17 cellular contexts compared by ENCODE assay signal in genomic region chr10:20034732-20035131, GRCh38.
DNase-seq lines count a peak whose midpoint lies in the region; ATAC-seq and TF ChIP-seq lines count a peak whose summit lies in the region.
"Had no signal": no experiment of that assay in that cellular context is flagged by ENCODE, and none has a peak within 500 bp of the region (broad histone marks: within the 10 kb centered on the region; RNA-seq: fewer than 3 reads in every experiment).

No MANE protein-coding gene starts in this region.

- H3K27me3 ChIP-seq in breast epithelium (no peaks in the 10 kb centered on the region), left lung (no peaks in the 10 kb centered on the region), vagina (no peaks in the 10 kb centered on the region)
- H3K27me3 ChIP-seq: BLaER1 had no signal

- H3K4me1 Mint-ChIP-seq in MCF 10A (ENCODE audit: insufficient read depth, unreplicated experiment), result peaks cover 8% of the 10 kb centered on the region
- H3K4me1 Mint-ChIP-seq: CD4-positive, CD25-positive, alpha-beta regulatory T cell had no signal

- H3K9me3 Mint-ChIP-seq in MCF 10A (ENCODE audit: unreplicated experiment), result no peaks in the 10 kb centered on the region
- H3K9me3 Mint-ChIP-seq: GM23338 had no signal

- H3K27ac ChIP-seq in breast epithelium, result no peak overlapping the region
- H3K27ac ChIP-seq in left lung, result no peak overlapping the region
- H3K27ac ChIP-seq in vagina, result no peak overlapping the region
- H3K27ac ChIP-seq: BLaER1 had no signal

- CTCF ChIA-PET in MCF 10A (lab: Yijun Ruan, JAX), result interaction anchor here (0.7 kb wide), 1 partner anchor 13 kb away, joined by 5 read pairs; no protein-coding TSS in a partner anchor

- no peak for TF ChIP-seq POLR2A in breast epithelium (IDR thresholded peaks at IDR 0.05)
- no peak for TF ChIP-seq POLR2A in vagina (IDR thresholded peaks at IDR 0.05)

- H3K9me3 ChIP-seq in breast epithelium (no peaks in the 10 kb centered on the region), left lung (peaks cover 0 to 3% of the 10 kb centered on the region in 2 donors), vagina (no peaks in the 10 kb centered on the region)
- H3K9me3 ChIP-seq: BLaER1 had no signal

- H3K36me3 ChIP-seq in breast epithelium, result no peaks in the 10 kb centered on the region
- H3K36me3 ChIP-seq in left lung, result no peaks in the 10 kb centered on the region
- H3K36me3 ChIP-seq in vagina, result no peaks in the 10 kb centered on the region
- H3K36me3 ChIP-seq: BLaER1 had no signal

- no peak overlapping the region for H3K4me3 Mint-ChIP-seq in MCF 10A (ENCODE audit: unreplicated experiment)
- H3K4me3 Mint-ChIP-seq: CD4-positive, CD25-positive, alpha-beta regulatory T cell; GM23338 had no signal

- no peaks in the 10 kb centered on the region for H3K27me3 Mint-ChIP-seq in MCF 10A (ENCODE audit: insufficient read depth, unreplicated experiment)
- H3K27me3 Mint-ChIP-seq: CD4-positive, CD25-positive, alpha-beta regulatory T cell had no signal

- no peak overlapping the region for H3K4me3 ChIP-seq in breast epithelium
- H3K4me3 ChIP-seq in epithelial cell of esophagus (ENCODE audit: low read length), result no peak overlapping the region
- no peak overlapping the region for H3K4me3 ChIP-seq in left lung
- H3K4me3 ChIP-seq in vagina, result no peak overlapping the region
- H3K4me3 ChIP-seq: BLaER1, GM23338 had no signal

- intact Hi-C loops in MCF 10A (cut with micrococcal nuclease), result no loop called here
- intact Hi-C loops in breast epithelium (cut with DNase I; ENCODE audit: low total_unique reads), result no loop called here
- intact Hi-C loops in left lung (cut with DNase I), result no loop called here
- intact Hi-C loops in vagina (cut with DNase I), result no loop called here
- intact Hi-C loops in sciatic nerve (cut with DNase I), result no loop called here

- H3K36me3 Mint-ChIP-seq in MCF 10A (ENCODE audit: insufficient read depth, unreplicated experiment), result no peaks in the 10 kb centered on the region
- H3K36me3 Mint-ChIP-seq: CD4-positive, CD25-positive, alpha-beta regulatory T cell had no signal

- H3K4me1 ChIP-seq in breast epithelium (no peaks in the 10 kb centered on the region), left lung (no peaks in the 10 kb centered on the region), vagina (peaks cover 6% of the 10 kb centered on the region)
- H3K4me1 ChIP-seq: BLaER1 had no signal

- ATAC-seq in left lung (peak; percentile 33), HG03460 (IDR thresholded peaks at IDR 0.05; ENCODE audit: unreplicated experiment) (no peak), sciatic nerve (no peak)
- ATAC-seq: GM23338 had no signal

- DNase-seq in MCF 10A (ENCODE audit: unreplicated experiment), result peak; percentile 54
- no peak for DNase-seq in breast epithelium (ENCODE audit: low spot score in 2 of 2)
- peak; percentile 81 for DNase-seq in epithelial cell of esophagus (ENCODE audit: low read depth)
- DNase-seq in left lung, result no peak
- DNase-seq in vagina (ENCODE audit: extremely low spot score in 2 of 2), result no peak
- no peak for DNase-seq in sciatic nerve (ENCODE audit: low spot score)
- DNase-seq in NCI-H1417 (lab: John Stamatoyannopoulos, UW), result no peak
- DNase-seq: 8988T; AML-193; CD4-positive, CD25-positive, alpha-beta regulatory T cell; DMS 273 treated with DMSO at 0.1 percent for 48 hours; DMS79 treated with DMSO at 0.1 percent for 48 hours; EL; H7 had no signal

- peak overlapping the region; percentile 71 for H3K27ac Mint-ChIP-seq in MCF 10A (ENCODE audit: low read depth, unreplicated experiment)
- H3K27ac Mint-ChIP-seq: CD4-positive, CD25-positive, alpha-beta regulatory T cell; GM23338 had no signal

- no peak for TF ChIP-seq CTCF in MCF 10A (IDR thresholded peaks at IDR 0.05; ENCODE audit: unreplicated experiment)
- no peak for TF ChIP-seq CTCF in breast epithelium (IDR thresholded peaks at IDR 0.05)
- TF ChIP-seq CTCF in epithelial cell of esophagus (IDR thresholded peaks at IDR 0.05; ENCODE audit: insufficient read depth, low read depth, low read length, missing control alignments), result no peak
- no peak for TF ChIP-seq CTCF in left lung (IDR thresholded peaks at IDR 0.05)
- no peak for TF ChIP-seq CTCF in vagina (IDR thresholded peaks at IDR 0.05)

- POLR2A ChIA-PET in MCF 10A (lab: Yijun Ruan, JAX), result interaction anchor here (1.0 kb wide), 1 partner anchor 219 kb away, joined by 3 read pairs; no protein-coding TSS in a partner anchor

- BruUV-seq in MCF 10A (replicated peaks; lab: Mats Ljungman, UMichigan), result no TSS peak

Comparison
In these comparisons a context has a peak if more than half of its experiments do, and no peak if none do; other contexts are left out.
1. DNase-seq: peak in MCF 10A (single experiment) and epithelial cell of esophagus (single experiment); none in breast epithelium (0 of 2), left lung (0 of 2), vagina (0 of 2), sciatic nerve (single experiment) and NCI-H1417 (0 of 3).